11 cellular contexts compared by ENCODE assay signal in genomic region chr7:131164025-131164899, GRCh38.
DNase-seq lines count a peak whose midpoint lies in the region; ATAC-seq, FAIRE-seq and TF ChIP-seq lines count a peak whose summit lies in the region.
"Had no signal": no experiment of that assay in that cellular context is flagged by ENCODE, and none has a peak within 500 bp of the region (broad histone marks: within the 10 kb centered on the region; RNA-seq: fewer than 3 reads in every experiment).

No MANE protein-coding gene starts in this region.

- peak overlapping the region; percentile 73 for H3K4me3 Mint-ChIP-seq in HFFc6
- no peak overlapping the region for H3K4me3 Mint-ChIP-seq in nephron progenitor cell

- DNase-seq in A549 (ENCODE audit: low read depth in 1 of 2, low spot score in 1 of 2) (peak; percentile 86 to 96), HFFc6 (peak; percentile 94), amniotic stem cell (lab: John Stamatoyannopoulos, UW) (peak; percentile 58), hepatic stellate cell (ENCODE audit: low spot score) (peak; percentile 77), GM10266 (ENCODE audit: extremely low spot score) (no peak), small intestine (no peak), nephron progenitor cell (no peak)
- DNase-seq: glutamatergic neuron; stimulated activated CD4-positive, alpha-beta T cell treated with anti-CD3 and anti-CD28 coated beads, Interleukin-12 subunit alpha, Interleukin-12 subunit beta, amount 100 ng/mL, for 4 hours had no signal

- H3K4me2 ChIP-seq in A549 = peak overlapping the region; percentile 75

- POLR2A ChIA-PET in A549 (lab: Yijun Ruan, JAX) = interaction anchor here (1.1 to 3.4 kb wide), 7 partner anchors 9 to 163 kb away, joined by 3 to 52 read pairs (median 13); partner anchors contain the start of gene MKLN1

- peak in 1 of 2 experiments; percentile 32; a peak in 3 of 5 replicates for TF ChIP-seq RAD21 in A549 (conservative IDR thresholded peaks at IDR 0.05 in 1 of 2, IDR thresholded peaks at IDR 0.05 in 1 of 2)

- no peak for TF ChIP-seq CTCF in A549 (IDR thresholded peaks at IDR 0.05)
- TF ChIP-seq CTCF in HFFc6 (IDR thresholded peaks at IDR 0.05) = no peak
- TF ChIP-seq CTCF in GM10266 (IDR thresholded peaks at IDR 0.05; ENCODE audit: control insufficient read depth, insufficient read depth, low read depth, missing control alignments) = no peak
- no peak for TF ChIP-seq CTCF in nephron progenitor cell (IDR thresholded peaks at IDR 0.05)

- peak; percentile 84 to 97 for ATAC-seq in A549
- no peak for ATAC-seq in GM18909 (IDR thresholded peaks at IDR 0.05; ENCODE audit: poor library complexity, unreplicated experiment)

- H3K9me3 Mint-ChIP-seq in HFFc6 (peaks cover 8% of the 10 kb centered on the region; the same call in 1 of the 2 replicates), nephron progenitor cell (no peaks in the 10 kb centered on the region)

- TF ChIP-seq POLR2A in A549 (IDR thresholded peaks at IDR 0.05; ENCODE audit: low read length) = no peak

- H3K36me3 ChIP-seq in small intestine (ENCODE audit: control insufficient read depth in 2 of 2, insufficient read depth in 2 of 2, low read length in 2 of 2) = no peaks in the 10 kb centered on the region
- H3K36me3 ChIP-seq: SJCRH30 had no signal

- H3K4me1 Mint-ChIP-seq in HFFc6 (ENCODE audit: low read depth) (peaks cover 65% of the 10 kb centered on the region), nephron progenitor cell (no peaks in the 10 kb centered on the region)

- H3K4me1 ChIP-seq in A549 (peaks cover 75% of the 10 kb centered on the region), small intestine (ENCODE audit: control insufficient read depth in 2 of 2, insufficient read depth in 1 of 2, low read depth in 1 of 2, low read length in 1 of 2) (no peaks in the 10 kb centered on the region)

- peaks cover 17% of the 10 kb centered on the region for H3K36me3 Mint-ChIP-seq in HFFc6 (ENCODE audit: low read depth)
- no peaks in the 10 kb centered on the region for H3K36me3 Mint-ChIP-seq in nephron progenitor cell (ENCODE audit: low read depth)

- peak; percentile 83 to 86; a peak in 3 of 5 replicates for TF ChIP-seq EP300 in A549 (IDR thresholded peaks at IDR 0.05)

- H3K27me3 ChIP-seq in small intestine (ENCODE audit: control insufficient read depth in 2 of 2, insufficient read depth in 2 of 2, low read length in 2 of 2) = no peaks in the 10 kb centered on the region

- H3K9me3 ChIP-seq in A549 (no peaks in the 10 kb centered on the region), small intestine (ENCODE audit: control insufficient read depth, low read depth) (no peaks in the 10 kb centered on the region)
- H3K9me3 ChIP-seq: SJCRH30 had no signal

- H3K27ac Mint-ChIP-seq in HFFc6 (peak overlapping the region; percentile 94), nephron progenitor cell (no peak overlapping the region)

- 3% methylated on average over 3 of the region's 3 CpGs for WGBS in A549 (ENCODE audit: missing lambda C conversion rate)
- 54 to 68% (median 57%) methylated on average over 3 of the region's 3 CpGs for WGBS in small intestine, 3 donors

- FAIRE-seq in A549 (lab: Jason Lieb, UNC) = peak; percentile 96
- no peak for FAIRE-seq in small intestine (lab: Jason Lieb, UNC)

- H3K4me3 ChIP-seq in A549 = peak overlapping the region; percentile 32
- no peak overlapping the region for H3K4me3 ChIP-seq in small intestine (ENCODE audit: low read depth in 1 of 2, low read length in 2 of 2)
- H3K4me3 ChIP-seq: SJCRH30 had no signal

- CTCF ChIA-PET in A549 (lab: Yijun Ruan, JAX) = interaction anchor here (1.0 to 2.6 kb wide), 11 partner anchors 7 to 259 kb away, joined by 3 to 11 read pairs (median 5); no protein-coding TSS in a partner anchor

- peak overlapping the region; percentile 93 to 94 for H3K27ac ChIP-seq in A549
- H3K27ac ChIP-seq in small intestine (ENCODE audit: low read depth in 1 of 2, low read length in 1 of 2) = no peak overlapping the region
- H3K27ac ChIP-seq: SJCRH30 had no signal

- H3K27me3 Mint-ChIP-seq in HFFc6 (ENCODE audit: insufficient read depth) = peaks cover 2% of the 10 kb centered on the region
- H3K27me3 Mint-ChIP-seq in nephron progenitor cell (ENCODE audit: low read depth, poor library complexity) = peaks cover 3% of the 10 kb centered on the region

TF ChIP-seq in A549, 52 proteins besides CTCF, POLR2A, EP300 and RAD21 (continues in another document):
- TF ChIP-seq MAX (IDR thresholded peaks at IDR 0.05) = peak; percentile 55; the same call in 1 of the 2 replicates
- peak; percentile 30; the same call in 1 of the 2 replicates for TF ChIP-seq FOXS1 (CRISPR knock-in tag; IDR thresholded peaks at IDR 0.05)
- peak; percentile 83 for TF ChIP-seq HOXB5 (CRISPR knock-in tag; IDR thresholded peaks at IDR 0.05)
- no peak for TF ChIP-seq CHD2 (IDR thresholded peaks at IDR 0.05; ENCODE audit: low read length, partially characterized antibody)
- no peak for TF ChIP-seq HMGXB4 (CRISPR knock-in tag; IDR thresholded peaks at IDR 0.05; ENCODE audit: borderline replicate concordance)
- peak; percentile 64; the same call in 1 of the 2 replicates for TF ChIP-seq HOXB13 (CRISPR knock-in tag; IDR thresholded peaks at IDR 0.05; ENCODE audit: low read depth)
- 0 out of 2 replicates have a peak, but pooled peaks have one; percentile 39 for TF ChIP-seq ZNF302 (CRISPR knock-in tag; IDR thresholded peaks at IDR 0.05)
- peak; percentile 95 for TF ChIP-seq MAFK (IDR thresholded peaks at IDR 0.05; ENCODE audit: partially characterized antibody)
- TF ChIP-seq HOXA7 (CRISPR knock-in tag; IDR thresholded peaks at IDR 0.05) = peak; percentile 56; the same call in 1 of the 2 replicates
- TF ChIP-seq SMC3 (IDR thresholded peaks at IDR 0.05) = peak; percentile 31; the same call in 1 of the 3 replicates
- no peak for TF ChIP-seq KDM5A (IDR thresholded peaks at IDR 0.05)
- TF ChIP-seq, protein P1, sequence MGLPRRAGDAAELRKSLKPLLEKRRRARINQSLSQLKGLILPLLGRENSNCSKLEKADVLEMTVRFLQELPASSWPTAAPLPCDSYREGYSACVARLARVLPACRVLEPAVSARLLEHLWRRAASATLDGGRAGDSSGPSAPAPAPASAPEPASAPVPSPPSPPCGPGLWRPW (IDR thresholded peaks at IDR 0.05) = 0 out of 2 replicates have a peak, but pooled peaks have one; percentile 63
- peak; percentile 87; the same call in 1 of the 2 replicates for TF ChIP-seq GATA3 (IDR thresholded peaks at IDR 0.05; ENCODE audit: borderline replicate concordance)
- TF ChIP-seq NFE2L2 (conservative IDR thresholded peaks at IDR 0.05; ENCODE audit: low read length) = peak; percentile 71
- no peak for TF ChIP-seq FOSB (CRISPR knock-in tag; IDR thresholded peaks at IDR 0.05)
- TF ChIP-seq ATOH8 (CRISPR knock-in tag; IDR thresholded peaks at IDR 0.05; ENCODE audit: low read depth) = 0 out of 2 replicates have a peak, but pooled peaks have one; percentile 60
- TF ChIP-seq KDM1A (IDR thresholded peaks at IDR 0.05; ENCODE audit: low read depth) = no peak
- no peak for TF ChIP-seq POLR2AphosphoS2 (conservative IDR thresholded peaks at IDR 0.05; ENCODE audit: low read length)
- TF ChIP-seq ZSCAN20 (CRISPR knock-in tag; IDR thresholded peaks at IDR 0.05) = peak; percentile 59; the same call in 1 of the 2 replicates
- 0 out of 2 replicates have a peak, but pooled peaks have one; percentile 26 for TF ChIP-seq PBX3 (IDR thresholded peaks at IDR 0.05)
- TF ChIP-seq, protein P2, sequence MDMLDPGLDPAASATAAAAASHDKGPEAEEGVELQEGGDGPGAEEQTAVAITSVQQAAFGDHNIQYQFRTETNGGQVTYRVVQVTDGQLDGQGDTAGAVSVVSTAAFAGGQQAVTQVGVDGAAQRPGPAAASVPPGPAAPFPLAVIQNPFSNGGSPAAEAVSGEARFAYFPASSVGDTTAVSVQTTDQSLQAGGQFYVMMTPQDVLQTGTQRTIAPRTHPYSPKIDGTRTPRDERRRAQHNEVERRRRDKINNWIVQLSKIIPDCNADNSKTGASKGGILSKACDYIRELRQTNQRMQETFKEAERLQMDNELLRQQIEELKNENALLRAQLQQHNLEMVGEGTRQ (IDR thresholded peaks at IDR 0.05) = 0 out of 2 replicates have a peak, but pooled peaks have one; percentile 35
- TF ChIP-seq JUNB (IDR thresholded peaks at IDR 0.05) = peak; percentile 94
- TF ChIP-seq FOSL2 (IDR thresholded peaks at IDR 0.05) = peak; percentile 94
- TF ChIP-seq FOSL2 (CRISPR knock-in tag; IDR thresholded peaks at IDR 0.05) = peak; percentile 99

Comparison
In these comparisons a context has a peak if more than half of its experiments do, and no peak if none do; other contexts are left out.
1. DNase-seq: peak in A549 (2 of 2), HFFc6 (single experiment), amniotic stem cell (single experiment) and hepatic stellate cell (single experiment); none in GM10266 (single experiment), small intestine (single experiment) and nephron progenitor cell (single experiment).
2. H3K27ac ChIP-seq: peak in A549 (2 of 2); none in small intestine (0 of 2).